8 cellular contexts compared by ENCODE assay signal in the genomic region with DNA sequence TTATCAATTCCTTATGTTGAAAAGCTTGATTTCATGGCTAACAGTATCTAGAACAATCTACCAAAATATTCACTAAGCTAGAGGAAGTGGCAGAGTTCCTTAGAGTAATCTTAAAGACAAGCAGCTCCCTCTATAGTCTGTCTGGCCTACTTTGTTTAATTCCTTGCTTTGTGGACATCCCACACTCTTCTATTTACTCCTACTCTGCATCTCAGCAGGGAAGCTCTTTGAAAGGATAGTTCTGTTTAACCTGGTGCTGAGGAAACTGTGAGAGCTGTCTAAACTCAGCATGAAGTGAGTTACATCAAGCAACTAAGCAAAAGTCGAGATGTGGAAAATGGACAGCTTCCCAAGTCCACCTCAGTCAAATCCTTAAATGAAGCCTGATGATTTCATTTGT. TPM values are rescaled to one million over a fixed set of nuclear protein-coding genes. Genes with fewer than 3 reads are reported as not detected.
DNase-seq lines count a peak whose midpoint lies in the region; ATAC-seq and TF ChIP-seq lines count a peak whose summit lies in the region.

No MANE protein-coding gene starts in this region.

- DNase-seq in CD8-positive, alpha-beta memory T cell, result peak in 2 of 5 donors; percentile 36 to 37
- peak; percentile 31 for DNase-seq in NCI-H2029 treated with DMSO at 0.1 percent for 48 hours (lab: John Stamatoyannopoulos, UW)
- peak; percentile 64 for DNase-seq in astrocyte of the hippocampus (ENCODE audit: low read depth, low spot score)
- no peak for DNase-seq in NCI-H1048 (lab: John Stamatoyannopoulos, UW)
- DNase-seq in nucleus accumbens (lab: John Stamatoyannopoulos, UW), result no peak
- DNase-seq in testis, result no peak

- H3K4me1 ChIP-seq in CD8-positive, alpha-beta memory T cell (ENCODE audit: insufficient read depth, low read length), result peaks cover 17% of the 10 kb centered on the region
- H3K4me1 ChIP-seq in liver (ENCODE audit: control insufficient read depth in 4 of 4, insufficient read depth in 4 of 4, low read length in 3 of 4) (peaks cover 0 to 23% (median 11%) of the 10 kb centered on the region in 4 donors), testis (peaks cover 17% of the 10 kb centered on the region)

- H3K4me1 Mint-ChIP-seq in CD8-positive, alpha-beta memory T cell, result peaks cover 36 to 54% (median 51%) of the 10 kb centered on the region in 3 donors

- no peaks in the 10 kb centered on the region for H3K9me3 Mint-ChIP-seq in CD8-positive, alpha-beta memory T cell

- peak overlapping the region in 6 of 8 donors; percentile 2 to 76 (median 58) for H3K27ac Mint-ChIP-seq in CD8-positive, alpha-beta memory T cell

- peak; percentile 16 for ATAC-seq in GM19463 (IDR thresholded peaks at IDR 0.05; ENCODE audit: unreplicated experiment)

- intact Hi-C loops in testis (cut with DNase I; ENCODE audit: low total_unique reads), result no loop called here

- CTCF ChIA-PET in CD8-positive, alpha-beta memory T cell (lab: Charles Lee), result interaction anchor here (0.6 to 3.0 kb wide), 14 partner anchors 17 to 951 kb away, joined by 3 to 47 read pairs (median 3); a partner anchor contains a TSS

- WGBS in liver, result 54% methylated on average over 1 of the region's 1 CpG
- WGBS in testis, 2 donors, result 5 to 19% methylated on average over 1 of the region's 1 CpG

- no peak overlapping the region for H3K9ac ChIP-seq in liver (ENCODE audit: low read depth in 1 of 2, low read length in 2 of 2)

- no peaks in the 10 kb centered on the region for H3K9me3 ChIP-seq in CD8-positive, alpha-beta memory T cell (ENCODE audit: low read length)
- H3K9me3 ChIP-seq in liver (ENCODE audit: control insufficient read depth in 4 of 4, low read length in 3 of 4) (no peaks in the 10 kb centered on the region), testis (no peaks in the 10 kb centered on the region)

- H3K36me3 Mint-ChIP-seq in CD8-positive, alpha-beta memory T cell, result peaks cover 0 to 8% (median 0%) of the 10 kb centered on the region in 3 donors

- POLR2A ChIA-PET in CD8-positive, alpha-beta memory T cell (lab: Charles Lee), result interaction anchor here (0.6 to 1.5 kb wide), 2 partner anchors 220 to 663 kb away, joined by 3 to 13 read pairs; a partner anchor contains a TSS

- no peak for TF ChIP-seq POLR2A in testis (IDR thresholded peaks at IDR 0.05)

- no peak overlapping the region for H3K4me3 ChIP-seq in CD8-positive, alpha-beta memory T cell (ENCODE audit: low read length)
- no peak overlapping the region for H3K4me3 ChIP-seq in liver (ENCODE audit: low read depth in 1 of 3, low read length in 3 of 3)
- H3K4me3 ChIP-seq in testis, result no peak overlapping the region

- TF ChIP-seq CTCF in liver (IDR thresholded peaks at IDR 0.05; ENCODE audit: low read depth, low read length, missing input control), result no peak
- peak in 1 of 3 experiments; percentile 22 for TF ChIP-seq CTCF in testis (IDR thresholded peaks at IDR 0.05)

- peak overlapping the region in 2 of 7 donors; percentile 11 to 69 for H3K4me3 Mint-ChIP-seq in CD8-positive, alpha-beta memory T cell

- H3K27ac ChIP-seq in CD8-positive, alpha-beta memory T cell (ENCODE audit: low read depth, low read length), result no peak overlapping the region
- no peak overlapping the region for H3K27ac ChIP-seq in liver (ENCODE audit: low read depth in 1 of 2, low read length in 2 of 2)
- peak overlapping the region in 1 of 2 donors; percentile 55 for H3K27ac ChIP-seq in testis

- peaks cover 0 to 2% of the 10 kb centered on the region in 2 donors for H3K27me3 Mint-ChIP-seq in CD8-positive, alpha-beta memory T cell

- H3K36me3 ChIP-seq in CD8-positive, alpha-beta memory T cell (ENCODE audit: insufficient read depth, low read length), result no peaks in the 10 kb centered on the region
- no peaks in the 10 kb centered on the region for H3K36me3 ChIP-seq in liver (ENCODE audit: control insufficient read depth in 4 of 4, insufficient read depth in 3 of 4, low read depth in 1 of 4, low read length in 3 of 4)
- no peaks in the 10 kb centered on the region for H3K36me3 ChIP-seq in testis (ENCODE audit: low read depth, missing control alignments)

- H3K27me3 ChIP-seq in CD8-positive, alpha-beta memory T cell (ENCODE audit: insufficient read depth, low read length, poor library complexity, severe bottlenecking), result no peaks in the 10 kb centered on the region
- H3K27me3 ChIP-seq in liver (ENCODE audit: control insufficient read depth in 4 of 4, insufficient read depth in 4 of 4, low read length in 3 of 4) (no peaks in the 10 kb centered on the region), testis (no peaks in the 10 kb centered on the region)

- TF ChIP-seq RAD21 in liver (IDR thresholded peaks at IDR 0.05), result peak; percentile 58 to 65

TF ChIP-seq in liver, 16 proteins besides CTCF, POLR2A, EP300 and RAD21:
- TF ChIP-seq, protein P1, sequence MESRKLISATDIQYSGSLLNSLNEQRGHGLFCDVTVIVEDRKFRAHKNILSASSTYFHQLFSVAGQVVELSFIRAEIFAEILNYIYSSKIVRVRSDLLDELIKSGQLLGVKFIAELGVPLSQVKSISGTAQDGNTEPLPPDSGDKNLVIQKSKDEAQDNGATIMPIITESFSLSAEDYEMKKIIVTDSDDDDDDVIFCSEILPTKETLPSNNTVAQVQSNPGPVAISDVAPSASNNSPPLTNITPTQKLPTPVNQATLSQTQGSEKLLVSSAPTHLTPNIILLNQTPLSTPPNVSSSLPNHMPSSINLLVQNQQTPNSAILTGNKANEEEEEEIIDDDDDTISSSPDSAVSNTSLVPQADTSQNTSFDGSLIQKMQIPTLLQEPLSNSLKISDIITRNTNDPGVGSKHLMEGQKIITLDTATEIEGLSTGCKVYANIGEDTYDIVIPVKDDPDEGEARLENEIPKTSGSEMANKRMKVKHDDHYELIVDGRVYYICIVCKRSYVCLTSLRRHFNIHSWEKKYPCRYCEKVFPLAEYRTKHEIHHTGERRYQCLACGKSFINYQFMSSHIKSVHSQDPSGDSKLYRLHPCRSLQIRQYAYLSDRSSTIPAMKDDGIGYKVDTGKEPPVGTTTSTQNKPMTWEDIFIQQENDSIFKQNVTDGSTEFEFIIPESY (IDR thresholded peaks at IDR 0.05), result no peak
- TF ChIP-seq HNF4A (conservative IDR thresholded peaks at IDR 0.05), result no peak
- no peak for TF ChIP-seq HNF4G (IDR thresholded peaks at IDR 0.05)
- no peak for TF ChIP-seq RXRA (IDR thresholded peaks at IDR 0.05)
- no peak for TF ChIP-seq JUND (IDR thresholded peaks at IDR 0.05)
- no peak for TF ChIP-seq TAF1 (conservative IDR thresholded peaks at IDR 0.05)
- TF ChIP-seq GABPA (IDR thresholded peaks at IDR 0.05 in 1 of 2, conservative IDR thresholded peaks at IDR 0.05 in 1 of 2), result no peak
- TF ChIP-seq, protein P2, sequence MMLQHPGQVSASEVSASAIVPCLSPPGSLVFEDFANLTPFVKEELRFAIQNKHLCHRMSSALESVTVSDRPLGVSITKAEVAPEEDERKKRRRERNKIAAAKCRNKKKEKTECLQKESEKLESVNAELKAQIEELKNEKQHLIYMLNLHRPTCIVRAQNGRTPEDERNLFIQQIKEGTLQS (IDR thresholded peaks at IDR 0.05), result no peak
- no peak for TF ChIP-seq SP1 (IDR thresholded peaks at IDR 0.05)
- TF ChIP-seq YY1 (IDR thresholded peaks at IDR 0.05), result no peak
- TF ChIP-seq NR2F2 (IDR thresholded peaks at IDR 0.05), result no peak
- no peak for TF ChIP-seq FOXA2 (IDR thresholded peaks at IDR 0.05)
- TF ChIP-seq, protein P3, sequence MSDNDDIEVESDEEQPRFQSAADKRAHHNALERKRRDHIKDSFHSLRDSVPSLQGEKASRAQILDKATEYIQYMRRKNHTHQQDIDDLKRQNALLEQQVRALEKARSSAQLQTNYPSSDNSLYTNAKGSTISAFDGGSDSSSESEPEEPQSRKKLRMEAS (IDR thresholded peaks at IDR 0.05), result no peak
- TF ChIP-seq, protein P4, sequence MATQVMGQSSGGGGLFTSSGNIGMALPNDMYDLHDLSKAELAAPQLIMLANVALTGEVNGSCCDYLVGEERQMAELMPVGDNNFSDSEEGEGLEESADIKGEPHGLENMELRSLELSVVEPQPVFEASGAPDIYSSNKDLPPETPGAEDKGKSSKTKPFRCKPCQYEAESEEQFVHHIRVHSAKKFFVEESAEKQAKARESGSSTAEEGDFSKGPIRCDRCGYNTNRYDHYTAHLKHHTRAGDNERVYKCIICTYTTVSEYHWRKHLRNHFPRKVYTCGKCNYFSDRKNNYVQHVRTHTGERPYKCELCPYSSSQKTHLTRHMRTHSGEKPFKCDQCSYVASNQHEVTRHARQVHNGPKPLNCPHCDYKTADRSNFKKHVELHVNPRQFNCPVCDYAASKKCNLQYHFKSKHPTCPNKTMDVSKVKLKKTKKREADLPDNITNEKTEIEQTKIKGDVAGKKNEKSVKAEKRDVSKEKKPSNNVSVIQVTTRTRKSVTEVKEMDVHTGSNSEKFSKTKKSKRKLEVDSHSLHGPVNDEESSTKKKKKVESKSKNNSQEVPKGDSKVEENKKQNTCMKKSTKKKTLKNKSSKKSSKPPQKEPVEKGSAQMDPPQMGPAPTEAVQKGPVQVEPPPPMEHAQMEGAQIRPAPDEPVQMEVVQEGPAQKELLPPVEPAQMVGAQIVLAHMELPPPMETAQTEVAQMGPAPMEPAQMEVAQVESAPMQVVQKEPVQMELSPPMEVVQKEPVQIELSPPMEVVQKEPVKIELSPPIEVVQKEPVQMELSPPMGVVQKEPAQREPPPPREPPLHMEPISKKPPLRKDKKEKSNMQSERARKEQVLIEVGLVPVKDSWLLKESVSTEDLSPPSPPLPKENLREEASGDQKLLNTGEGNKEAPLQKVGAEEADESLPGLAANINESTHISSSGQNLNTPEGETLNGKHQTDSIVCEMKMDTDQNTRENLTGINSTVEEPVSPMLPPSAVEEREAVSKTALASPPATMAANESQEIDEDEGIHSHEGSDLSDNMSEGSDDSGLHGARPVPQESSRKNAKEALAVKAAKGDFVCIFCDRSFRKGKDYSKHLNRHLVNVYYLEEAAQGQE (IDR thresholded peaks at IDR 0.05), result no peak
- no peak for TF ChIP-seq FOXA1 (IDR thresholded peaks at IDR 0.05)

RNA-seq across cellular contexts. Expression of a gene that starts 4.3 kb away (rescaled TPM):
- total RNA-seq in CD8-positive, alpha-beta memory T cell, result 10 to 100 TPM; 20.8 to 27.0 TPM
- polyA plus RNA-seq in CD8-positive, alpha-beta memory T cell, result 16.5 TPM
- 10 to 100 TPM; 12.4 to 17.7 TPM for total RNA-seq in liver
- 1 to 10 TPM; 3.8 to 10.0 TPM for polyA plus RNA-seq in liver
- total RNA-seq in testis, result 10 to 100 TPM; 48.8 to 56.8 TPM
- 11.1 TPM for polyA plus RNA-seq in testis (ENCODE audit: insufficient read depth, low read depth, low replicate concordance)

Comparison
In these comparisons a context has a peak if more than half of its experiments do, and no peak if none do; other contexts are left out.
1. DNase-seq: peak in NCI-H2029 treated with DMSO at 0.1 percent for 48 hours (single experiment) and astrocyte of the hippocampus (single experiment); none in NCI-H1048 (single experiment), nucleus accumbens (0 of 56) and testis (single experiment).